In genomic region chrX:19666950-19667349, GRCh38 we compare ENCODE assay signal across 19 cellular contexts.
DNase-seq lines count a peak whose midpoint lies in the region; ATAC-seq and FAIRE-seq lines count a peak whose summit lies in the region.
"Had no signal": no experiment of that assay in that cellular context is flagged by ENCODE, and none has a peak within 500 bp of the region (broad histone marks: within the 10 kb centered on the region; RNA-seq: fewer than 3 reads in every experiment).

No MANE protein-coding gene starts in this region.

- H3K4me3 Mint-ChIP-seq in activated CD4-positive, alpha-beta T cell treated with anti-CD3 and anti-CD28 coated beads for 36 hours = no peak overlapping the region
- no peak overlapping the region for H3K4me3 Mint-ChIP-seq in activated CD4-positive, alpha-beta T cell treated with anti-CD3 and anti-CD28 coated beads, Interleukin-2, amount 10 ng/mL, durations not matched to agents 24 days and 14 days
- H3K4me3 Mint-ChIP-seq in effector memory CD8-positive, alpha-beta T cell = peak overlapping the region; percentile 26 to 62

- CTCF ChIA-PET in activated CD4-positive, alpha-beta T cell treated with anti-CD3 and anti-CD28 coated beads for 36 hours (lab: Charles Lee) = no interaction called here

- H3K4me1 Mint-ChIP-seq in activated CD4-positive, alpha-beta T cell treated with anti-CD3 and anti-CD28 coated beads for 36 hours = peaks cover 47% of the 10 kb centered on the region
- H3K4me1 Mint-ChIP-seq in activated CD4-positive, alpha-beta T cell treated with anti-CD3 and anti-CD28 coated beads, Interleukin-2, amount 10 ng/mL, durations not matched to agents 24 days and 14 days = peaks cover 17% of the 10 kb centered on the region
- peaks cover 33 to 70% of the 10 kb centered on the region in 2 donors for H3K4me1 Mint-ChIP-seq in effector memory CD8-positive, alpha-beta T cell (ENCODE audit: low read depth in 2 of 2)

- FAIRE-seq in GM19239 (lab: Jason Lieb, UNC) = peak; percentile 35
- no peak for FAIRE-seq in small intestine (lab: Jason Lieb, UNC)
- FAIRE-seq: H1, HepG2 had no signal

- H3K4me1 ChIP-seq in ACC112 (ENCODE audit: control insufficient read depth, insufficient read depth, low read length, unreplicated experiment) = peaks cover 52% of the 10 kb centered on the region
- no peaks in the 10 kb centered on the region for H3K4me1 ChIP-seq in small intestine (ENCODE audit: control insufficient read depth in 2 of 2, insufficient read depth in 1 of 2, low read depth in 1 of 2, low read length in 1 of 2)

- H3K9me3 ChIP-seq in small intestine (ENCODE audit: control insufficient read depth, low read depth) = no peaks in the 10 kb centered on the region

- POLR2A ChIA-PET in activated CD4-positive, alpha-beta T cell treated with anti-CD3 and anti-CD28 coated beads for 36 hours (lab: Charles Lee) = no interaction called here

- no peak for DNase-seq in activated CD4-positive, alpha-beta T cell treated with anti-CD3 and anti-CD28 coated beads for 36 hours
- no peak for DNase-seq in activated CD4-positive, alpha-beta T cell treated with anti-CD3 and anti-CD28 coated beads, Interleukin-2, amount 10 ng/mL, durations not matched to agents 24 days and 14 days
- DNase-seq in GM19239 (ENCODE audit: insufficient read length, low spot score) (no peak), kidney glomerular epithelial cell (lab: John Stamatoyannopoulos, UW) (no peak), small intestine (no peak)
- no peak for DNase-seq in effector memory CD8-positive, alpha-beta T cell
- DNase-seq: DMS79 treated with DMSO at 0.1 percent for 48 hours; KG1; NCI-H1436; NCI-H2029; NCI-H2171; NCI-H446 treated with DMSO at 0.1 percent for 48 hours; NK-92 treated with Interleukin-12 subunit alpha and Interleukin-12 subunit beta, amount 100 ng/mL, for 24 hours; SHP77 treated with DMSO at 0.1 percent for 48 hours had no signal

- H2AFZ ChIP-seq in ACC112 (ENCODE audit: low read length, unreplicated experiment) = no peak overlapping the region

- 77 to 90% (median 84%) methylated on average over 4 of the region's 4 CpGs for WGBS in small intestine, 3 donors

- H3K36me3 ChIP-seq in ACC112 (ENCODE audit: insufficient read depth, low read length) (no peaks in the 10 kb centered on the region; the same call in 1 of the 2 replicates), small intestine (ENCODE audit: control insufficient read depth in 2 of 2, insufficient read depth in 2 of 2, low read length in 2 of 2) (no peaks in the 10 kb centered on the region)

- H3K4me3 ChIP-seq in ACC112 (ENCODE audit: low read depth, low read length) = 0 out of 2 replicates have a peak overlapping the region, but pooled peaks have one; percentile 5
- H3K4me3 ChIP-seq in small intestine (ENCODE audit: low read depth in 1 of 2, low read length in 2 of 2) = no peak overlapping the region

- H3K79me2 ChIP-seq in ACC112 (ENCODE audit: control insufficient read depth, insufficient read depth, low read length, unreplicated experiment) = peaks cover 83% of the 10 kb centered on the region

- H3K9me3 Mint-ChIP-seq in activated CD4-positive, alpha-beta T cell treated with anti-CD3 and anti-CD28 coated beads for 36 hours (ENCODE audit: low read depth) = no peaks in the 10 kb centered on the region
- H3K9me3 Mint-ChIP-seq in activated CD4-positive, alpha-beta T cell treated with anti-CD3 and anti-CD28 coated beads, Interleukin-2, amount 10 ng/mL, durations not matched to agents 24 days and 14 days = no peaks in the 10 kb centered on the region
- H3K9me3 Mint-ChIP-seq in effector memory CD8-positive, alpha-beta T cell = no peaks in the 10 kb centered on the region

- H3K27me3 ChIP-seq in ACC112 (ENCODE audit: insufficient read depth, low read length) (no peaks in the 10 kb centered on the region), small intestine (ENCODE audit: control insufficient read depth in 2 of 2, insufficient read depth in 2 of 2, low read length in 2 of 2) (no peaks in the 10 kb centered on the region)

- peak; percentile 42 for ATAC-seq in activated CD4-positive, alpha-beta T cell treated with anti-CD3 and anti-CD28 coated beads for 36 hours
- ATAC-seq in effector memory CD8-positive, alpha-beta T cell (replicated peaks) = no peak
- no peak for ATAC-seq in HG02870 (IDR thresholded peaks at IDR 0.05; ENCODE audit: unreplicated experiment)
- ATAC-seq: HepG2 had no signal

- no peak overlapping the region for H3K27ac Mint-ChIP-seq in activated CD4-positive, alpha-beta T cell treated with anti-CD3 and anti-CD28 coated beads for 36 hours
- H3K27ac Mint-ChIP-seq in activated CD4-positive, alpha-beta T cell treated with anti-CD3 and anti-CD28 coated beads, Interleukin-2, amount 10 ng/mL, durations not matched to agents 24 days and 14 days = no peak overlapping the region
- peak overlapping the region; percentile 55 to 75 for H3K27ac Mint-ChIP-seq in effector memory CD8-positive, alpha-beta T cell

- H3K36me3 Mint-ChIP-seq in activated CD4-positive, alpha-beta T cell treated with anti-CD3 and anti-CD28 coated beads for 36 hours (ENCODE audit: low read depth) = peaks cover 7% of the 10 kb centered on the region
- H3K36me3 Mint-ChIP-seq in activated CD4-positive, alpha-beta T cell treated with anti-CD3 and anti-CD28 coated beads, Interleukin-2, amount 10 ng/mL, durations not matched to agents 24 days and 14 days (ENCODE audit: low read depth) = peaks cover 28% of the 10 kb centered on the region
- H3K36me3 Mint-ChIP-seq in effector memory CD8-positive, alpha-beta T cell (ENCODE audit: insufficient read depth) = peaks cover 19% of the 10 kb centered on the region

- H3K27me3 Mint-ChIP-seq in activated CD4-positive, alpha-beta T cell treated with anti-CD3 and anti-CD28 coated beads for 36 hours = no peaks in the 10 kb centered on the region
- H3K27me3 Mint-ChIP-seq in activated CD4-positive, alpha-beta T cell treated with anti-CD3 and anti-CD28 coated beads, Interleukin-2, amount 10 ng/mL, durations not matched to agents 24 days and 14 days = no peaks in the 10 kb centered on the region
- no peaks in the 10 kb centered on the region for H3K27me3 Mint-ChIP-seq in effector memory CD8-positive, alpha-beta T cell

- intact Hi-C loops in activated CD4-positive, alpha-beta T cell treated with anti-CD3 and anti-CD28 coated beads for 36 hours (cut with DNase I, micrococcal nuclease) = no loop called here
- intact Hi-C loops in activated CD4-positive, alpha-beta T cell treated with anti-CD3 and anti-CD28 coated beads, Interleukin-2, amount 10 ng/mL, durations not matched to agents 24 days and 14 days (cut with micrococcal nuclease) = no loop called here

- H3K27ac ChIP-seq in ACC112 (ENCODE audit: low read depth, low read length) (no peak overlapping the region), small intestine (ENCODE audit: low read depth in 1 of 2, low read length in 1 of 2) (no peak overlapping the region)
- H3K27ac ChIP-seq: C4-2B had no signal

Comparison
In these comparisons a context has a peak if more than half of its experiments do, and no peak if none do; other contexts are left out.
1. H3K27ac Mint-ChIP-seq: peak in effector memory CD8-positive, alpha-beta T cell (2 of 2); none in activated CD4-positive, alpha-beta T cell treated with anti-CD3 and anti-CD28 coated beads for 36 hours (single experiment) and activated CD4-positive, alpha-beta T cell treated with anti-CD3 and anti-CD28 coated beads, Interleukin-2, amount 10 ng/mL, durations not matched to agents 24 days and 14 days (single experiment).
2. H3K4me3 Mint-ChIP-seq: peak in effector memory CD8-positive, alpha-beta T cell (2 of 2); none in activated CD4-positive, alpha-beta T cell treated with anti-CD3 and anti-CD28 coated beads for 36 hours (single experiment) and activated CD4-positive, alpha-beta T cell treated with anti-CD3 and anti-CD28 coated beads, Interleukin-2, amount 10 ng/mL, durations not matched to agents 24 days and 14 days (single experiment).